10 cellular contexts compared by ENCODE assay signal in genomic region chr10:82942572-82943091, GRCh38.
DNase-seq lines count a peak whose midpoint lies in the region; ATAC-seq, FAIRE-seq and TF ChIP-seq lines count a peak whose summit lies in the region.
"Had no signal": no experiment of that assay in that cellular context is flagged by ENCODE, and none has a peak within 500 bp of the region (broad histone marks: within the 10 kb centered on the region; RNA-seq: fewer than 3 reads in every experiment).

No MANE protein-coding gene starts in this region.

- H3K4me2 ChIP-seq in GM12878 (ENCODE audit: control insufficient read depth, insufficient read depth): no peak overlapping the region; the same call in 1 of the 2 replicates
- H3K4me2 ChIP-seq in osteoblast (ENCODE audit: insufficient read depth, low read length): no peak overlapping the region
- H3K4me2 ChIP-seq: PC-9 had no signal

- CTCF ChIA-PET in GM12878 (lab: Yijun Ruan, JAX): no interaction called here

- SMC1A ChIA-PET in GM12878 (lab: Charles Lee; ENCODE audit: uncharacterized antibody, unreplicated experiment): interaction anchor here (2.0 kb wide), 1 partner anchor 28 kb away, joined by 6 read pairs; no protein-coding TSS in a partner anchor

- no peak for TF ChIP-seq RAD21 in GM12878 (IDR thresholded peaks at IDR 0.05; ENCODE audit: insufficient read depth, low read depth, low read length)

- DNase-seq in Right ventricle myocardium inferior (ENCODE audit: missing footprints): no peak
- DNase-seq in right atrium auricular region (ENCODE audit: low spot score): no peak
- no peak for DNase-seq in GM12878 (ENCODE audit: low read depth, low spot score)
- peak; percentile 22 for DNase-seq in left kidney (ENCODE audit: low read depth, low spot score)
- DNase-seq in upper lobe of left lung: no peak
- DNase-seq in lower leg skin (ENCODE audit: low spot score in 2 of 2): no peak
- DNase-seq in osteoblast (ENCODE audit: insufficient read length, low spot score, missing footprints): no peak
- DNase-seq in activated CD4-positive, alpha-beta T cell treated with anti-CD3 and anti-CD28 coated beads, Interleukin-2, amount 50 U/mL, for 1 hour: no peak
- DNase-seq: PC-9; stimulated activated CD4-positive, alpha-beta T cell treated with anti-CD3 and anti-CD28 coated beads, Interleukin-4, amount 100 ng/mL, for 4 hours had no signal

- H3K79me2 ChIP-seq in GM12878 (ENCODE audit: control insufficient read depth, insufficient read depth, low read length) (no peaks in the 10 kb centered on the region), osteoblast (ENCODE audit: insufficient read depth, low read length) (no peaks in the 10 kb centered on the region)

- no peak for FAIRE-seq in GM12878 (lab: Jason Lieb, UNC)

- in situ Hi-C loops in GM12878 (cut with MboI): no loop called here

- WGBS in GM12878 (ENCODE audit: insufficient coverage, insufficient replicate concordance, low lambda C conversion rate, missing lambda C conversion rate): 0% methylated on average over 1 of the region's 1 CpG
- 45 to 47% methylated on average over 1 of the region's 1 CpG for WGBS in upper lobe of left lung, 2 donors
- 35 to 54% methylated on average over 1 of the region's 1 CpG for WGBS in lower leg skin, 2 donors

- peak; percentile 71 for ATAC-seq in Right ventricle myocardium inferior
- ATAC-seq in GM12878: peak; percentile 83
- ATAC-seq in upper lobe of left lung (ENCODE audit: low FRiP score in 2 of 2): peak; percentile 79

- TF ChIP-seq EP300 in GM12878 (IDR thresholded peaks at IDR 0.05; ENCODE audit: borderline replicate concordance in 1 of 2, control insufficient read depth in 1 of 2, low read depth in 2 of 2, low read length in 2 of 2) (no peak), upper lobe of left lung (IDR thresholded peaks at IDR 0.05) (no peak)

- BruUV-seq in GM12878 (replicated peaks; lab: Mats Ljungman, UMichigan): no TSS peak

- H3K36me3 ChIP-seq in right atrium auricular region (no peaks in the 10 kb centered on the region), GM12878 (ENCODE audit: control insufficient read depth in 2 of 2, insufficient read depth in 2 of 2, low read length in 1 of 2) (no peaks in the 10 kb centered on the region), upper lobe of left lung (no peaks in the 10 kb centered on the region), osteoblast (ENCODE audit: insufficient read depth, low read length) (no peaks in the 10 kb centered on the region)

- intact Hi-C loops in Right ventricle myocardium inferior (cut with DNase I) (no loop called here), GM12878 (cut with micrococcal nuclease; ENCODE audit: unreplicated experiment) (no loop called here), lower leg skin (cut with DNase I; ENCODE audit: low total_unique reads) (no loop called here)

- RAD21 ChIA-PET in GM12878 (lab: Charles Lee; ENCODE audit: unreplicated experiment): no interaction called here

- peaks cover 0 to 7% of the 10 kb centered on the region in 2 donors for H3K9me3 ChIP-seq in right atrium auricular region
- H3K9me3 ChIP-seq in GM12878 (replicated peaks; ENCODE audit: control insufficient read depth, insufficient read depth, low read length): no peaks in the 10 kb centered on the region; the same call in 2 of the 3 replicates
- no peaks in the 10 kb centered on the region for H3K9me3 ChIP-seq in upper lobe of left lung
- no peaks in the 10 kb centered on the region for H3K9me3 ChIP-seq in osteoblast (ENCODE audit: low read depth, low read length)

- TF ChIP-seq POLR2A in GM12878 (IDR thresholded peaks at IDR 0.05; ENCODE audit: low read depth, low read length) (no peak), upper lobe of left lung (IDR thresholded peaks at IDR 0.05) (no peak), lower leg skin (IDR thresholded peaks at IDR 0.05) (no peak)

- H4K20me1 ChIP-seq in GM12878 (ENCODE audit: control insufficient read depth, insufficient read depth) (no peaks in the 10 kb centered on the region), osteoblast (ENCODE audit: insufficient read depth, low read length) (no peaks in the 10 kb centered on the region)

- H3K4me1 ChIP-seq in right atrium auricular region (no peaks in the 10 kb centered on the region), GM12878 (ENCODE audit: control insufficient read depth, insufficient read depth, low read length) (peaks cover 9% of the 10 kb centered on the region), upper lobe of left lung (peaks cover 0 to 4% (median 0%) of the 10 kb centered on the region in 4 donors), osteoblast (ENCODE audit: insufficient read depth, low read length) (no peaks in the 10 kb centered on the region)

- no peak overlapping the region for H3K9ac ChIP-seq in GM12878 (ENCODE audit: control insufficient read depth, insufficient read depth, low read length)

- H2AFZ ChIP-seq in GM12878 (ENCODE audit: control insufficient read depth, low read depth, low read length) (no peak overlapping the region), osteoblast (ENCODE audit: low read length) (no peak overlapping the region)
- H2AFZ ChIP-seq: PC-9 had no signal

- TF ChIP-seq CTCF in right atrium auricular region (IDR thresholded peaks at IDR 0.05) (no peak), GM12878 (IDR thresholded peaks at IDR 0.05 in 2 of 3, conservative IDR thresholded peaks at IDR 0.05 in 1 of 3; ENCODE audit: control insufficient read depth in 2 of 3, extremely low read depth in 1 of 3, insufficient read depth in 1 of 3, low read depth in 3 of 3, low read length in 3 of 3) (no peak), upper lobe of left lung (IDR thresholded peaks at IDR 0.05) (no peak), lower leg skin (IDR thresholded peaks at IDR 0.05) (no peak), osteoblast (IDR thresholded peaks at IDR 0.05; ENCODE audit: extremely low read depth, low read depth, low read length) (no peak)

- POLR2A ChIA-PET in GM12878 (lab: Charles Lee): no interaction called here

- no peak overlapping the region for H3K4me3 ChIP-seq in right atrium auricular region
- H3K4me3 ChIP-seq in GM12878: no peak overlapping the region
- no peak overlapping the region for H3K4me3 ChIP-seq in upper lobe of left lung
- no peak overlapping the region for H3K4me3 ChIP-seq in lower leg skin (ENCODE audit: low read depth, poor library complexity, severe bottlenecking)
- no peak overlapping the region for H3K4me3 ChIP-seq in osteoblast (ENCODE audit: insufficient read depth, low read length)
- H3K4me3 ChIP-seq: PC-9 had no signal

- H3K27me3 ChIP-seq in right atrium auricular region (no peaks in the 10 kb centered on the region), GM12878 (replicated peaks in 1 of 2; ENCODE audit: control insufficient read depth in 2 of 2, insufficient read depth in 2 of 2, low read length in 1 of 2) (no peaks in the 10 kb centered on the region), upper lobe of left lung (no peaks in the 10 kb centered on the region), osteoblast (ENCODE audit: insufficient read depth, low read length) (no peaks in the 10 kb centered on the region)

- H3K27ac ChIP-seq in right atrium auricular region (no peak overlapping the region), GM12878 (ENCODE audit: control insufficient read depth, insufficient read depth) (no peak overlapping the region), upper lobe of left lung (no peak overlapping the region), osteoblast (ENCODE audit: low read depth, low read length) (no peak overlapping the region)
- H3K27ac ChIP-seq: PC-9 had no signal

TF ChIP-seq in GM12878, 131 proteins besides CTCF, POLR2A, EP300 and RAD21 (continues in another document):
- TF ChIP-seq CEBPB (IDR thresholded peaks at IDR 0.05; ENCODE audit: borderline replicate concordance in 1 of 2, low read depth in 2 of 2, low read length in 2 of 2) (no peak), MYB (IDR thresholded peaks at IDR 0.05; ENCODE audit: borderline replicate concordance, low read depth, low read length) (no peak), ASH2L (IDR thresholded peaks at IDR 0.05; ENCODE audit: borderline replicate concordance, low read depth) (no peak), ATF7 (IDR thresholded peaks at IDR 0.05; ENCODE audit: low read depth) (no peak), KDM1A (IDR thresholded peaks at IDR 0.05; ENCODE audit: borderline replicate concordance) (no peak), SPI1 (IDR thresholded peaks at IDR 0.05; ENCODE audit: borderline replicate concordance, insufficient read depth, low read depth, low read length) (no peak), NFIC (IDR thresholded peaks at IDR 0.05; ENCODE audit: low read depth, low read length) (0 out of 2 replicates have a peak, but pooled peaks have one; percentile 70)
- TF ChIP-seq, protein P1, sequence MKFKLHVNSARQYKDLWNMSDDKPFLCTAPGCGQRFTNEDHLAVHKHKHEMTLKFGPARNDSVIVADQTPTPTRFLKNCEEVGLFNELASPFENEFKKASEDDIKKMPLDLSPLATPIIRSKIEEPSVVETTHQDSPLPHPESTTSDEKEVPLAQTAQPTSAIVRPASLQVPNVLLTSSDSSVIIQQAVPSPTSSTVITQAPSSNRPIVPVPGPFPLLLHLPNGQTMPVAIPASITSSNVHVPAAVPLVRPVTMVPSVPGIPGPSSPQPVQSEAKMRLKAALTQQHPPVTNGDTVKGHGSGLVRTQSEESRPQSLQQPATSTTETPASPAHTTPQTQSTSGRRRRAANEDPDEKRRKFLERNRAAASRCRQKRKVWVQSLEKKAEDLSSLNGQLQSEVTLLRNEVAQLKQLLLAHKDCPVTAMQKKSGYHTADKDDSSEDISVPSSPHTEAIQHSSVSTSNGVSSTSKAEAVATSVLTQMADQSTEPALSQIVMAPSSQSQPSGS (IDR thresholded peaks at IDR 0.05; ENCODE audit: low read length): no peak
- TF ChIP-seq, protein P2, sequence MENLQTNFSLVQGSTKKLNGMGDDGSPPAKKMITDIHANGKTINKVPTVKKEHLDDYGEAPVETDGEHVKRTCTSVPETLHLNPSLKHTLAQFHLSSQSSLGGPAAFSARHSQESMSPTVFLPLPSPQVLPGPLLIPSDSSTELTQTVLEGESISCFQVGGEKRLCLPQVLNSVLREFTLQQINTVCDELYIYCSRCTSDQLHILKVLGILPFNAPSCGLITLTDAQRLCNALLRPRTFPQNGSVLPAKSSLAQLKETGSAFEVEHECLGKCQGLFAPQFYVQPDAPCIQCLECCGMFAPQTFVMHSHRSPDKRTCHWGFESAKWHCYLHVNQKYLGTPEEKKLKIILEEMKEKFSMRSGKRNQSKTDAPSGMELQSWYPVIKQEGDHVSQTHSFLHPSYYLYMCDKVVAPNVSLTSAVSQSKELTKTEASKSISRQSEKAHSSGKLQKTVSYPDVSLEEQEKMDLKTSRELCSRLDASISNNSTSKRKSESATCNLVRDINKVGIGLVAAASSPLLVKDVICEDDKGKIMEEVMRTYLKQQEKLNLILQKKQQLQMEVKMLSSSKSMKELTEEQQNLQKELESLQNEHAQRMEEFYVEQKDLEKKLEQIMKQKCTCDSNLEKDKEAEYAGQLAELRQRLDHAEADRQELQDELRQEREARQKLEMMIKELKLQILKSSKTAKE (IDR thresholded peaks at IDR 0.05; ENCODE audit: low read depth, poor library complexity, severe bottlenecking): no peak
